8 cellular contexts compared by ENCODE assay signal in the genomic region with DNA sequence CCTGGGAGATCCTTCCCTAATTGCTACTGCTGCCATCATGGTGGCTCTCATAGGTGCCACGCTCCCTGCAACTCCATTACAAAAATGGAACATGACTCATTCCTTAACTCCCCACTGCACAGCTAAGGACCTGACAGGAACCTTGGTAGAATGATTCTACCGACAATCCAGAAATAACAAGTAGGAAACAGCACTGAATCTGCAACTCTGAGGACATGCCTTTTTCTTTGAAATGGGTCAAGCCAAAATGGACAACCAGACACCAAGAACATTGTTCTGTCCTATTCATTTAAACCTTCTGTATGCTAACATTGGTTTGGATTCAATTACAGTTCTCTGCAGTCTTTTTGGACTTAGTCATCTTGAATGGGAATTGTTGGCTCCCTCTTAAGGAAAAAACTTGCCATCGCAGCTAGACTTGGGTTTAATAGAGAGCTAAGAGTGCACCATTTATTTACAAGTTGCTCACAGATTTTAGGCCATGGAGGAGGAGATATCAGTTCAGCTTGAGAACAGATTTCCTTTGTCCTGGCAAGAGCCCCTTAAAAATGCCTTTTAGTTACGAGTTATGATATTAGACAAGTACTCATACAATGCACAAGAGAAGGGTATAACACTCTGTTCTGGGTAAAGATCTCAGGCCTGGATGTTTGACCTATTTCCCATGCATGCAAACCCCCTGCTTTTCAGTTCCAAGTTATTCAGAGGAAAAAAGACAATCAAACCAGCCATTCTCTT. TPM values are rescaled to one million over a fixed set of nuclear protein-coding genes. Genes with fewer than 3 reads are reported as not detected.
A peak's percentile ranks its signal among the peaks of the same experiment; 100 is the strongest.
DNase-seq lines count a peak whose midpoint lies in the region; ATAC-seq, FAIRE-seq and TF ChIP-seq lines count a peak whose summit lies in the region.

No MANE protein-coding gene starts in this region.

- H3K27ac Mint-ChIP-seq in mesothelial cell of epicardium: no peak overlapping the region

- no peak overlapping the region for H3K4me3 Mint-ChIP-seq in mesothelial cell of epicardium

- no peaks in the 10 kb centered on the region for H3K36me3 Mint-ChIP-seq in mesothelial cell of epicardium

- ATAC-seq in GM21529 (IDR thresholded peaks at IDR 0.05; ENCODE audit: unreplicated experiment): no peak
- no peak for ATAC-seq in HG03378 (IDR thresholded peaks at IDR 0.05; ENCODE audit: unreplicated experiment)

- H3K4me1 ChIP-seq in BE2C (no peaks in the 10 kb centered on the region), sigmoid colon (peaks cover 0 to 15% (median 0%) of the 10 kb centered on the region in 4 donors)

- H3K27ac ChIP-seq in coronary artery: peak overlapping the region in 1 of 2 donors; percentile 5
- no peak overlapping the region for H3K27ac ChIP-seq in sigmoid colon

- intact Hi-C loops in sigmoid colon (cut with DNase I): no loop called here

- H3K4me3 ChIP-seq in BE2C (ENCODE audit: low read depth, low read length) (no peak overlapping the region), coronary artery (no peak overlapping the region), sigmoid colon (no peak overlapping the region)

- WGBS in sigmoid colon, 2 donors: 54 to 59% methylated on average over 4 of the region's 4 CpGs

- H3K9me3 ChIP-seq in BE2C (no peaks in the 10 kb centered on the region), sigmoid colon (no peaks in the 10 kb centered on the region)

- no peak for TF ChIP-seq EP300 in sigmoid colon (IDR thresholded peaks at IDR 0.05)

- no peak for DNase-seq in BE2C
- DNase-seq in GM12892 (ENCODE audit: insufficient read length): no peak
- DNase-seq in NCI-H82 treated with DMSO at 0.1 percent for 48 hours (lab: John Stamatoyannopoulos, UW; ENCODE audit: unreplicated experiment): peak; percentile 6
- DNase-seq in coronary artery (ENCODE audit: low spot score): no peak
- no peak for DNase-seq in mesothelial cell of epicardium (ENCODE audit: low spot score in 2 of 2, unreplicated experiment in 2 of 2)
- DNase-seq in sigmoid colon: no peak

- H3K4me1 Mint-ChIP-seq in mesothelial cell of epicardium: peaks cover 2% of the 10 kb centered on the region

- no peaks in the 10 kb centered on the region for H3K27me3 ChIP-seq in BE2C
- H3K27me3 ChIP-seq in sigmoid colon: peaks cover 0 to 7% (median 0%) of the 10 kb centered on the region in 3 donors

- TF ChIP-seq CTCF in BE2C (IDR thresholded peaks at IDR 0.05; ENCODE audit: low read depth, low read length): peak; percentile 55
- peak; percentile 57 for TF ChIP-seq CTCF in coronary artery (IDR thresholded peaks at IDR 0.05)
- TF ChIP-seq CTCF in mesothelial cell of epicardium (IDR thresholded peaks at IDR 0.05; ENCODE audit: unreplicated experiment): peak; percentile 41
- peak in 1 of 4 experiments; percentile 34 for TF ChIP-seq CTCF in sigmoid colon (IDR thresholded peaks at IDR 0.05)

- TF ChIP-seq POLR2A in GM12892 (IDR thresholded peaks at IDR 0.05; ENCODE audit: low read depth, low read length): peak; percentile 29; the same call in 1 of the 2 replicates
- TF ChIP-seq POLR2A in sigmoid colon (IDR thresholded peaks at IDR 0.05): no peak

- H3K36me3 ChIP-seq in BE2C (no peaks in the 10 kb centered on the region), sigmoid colon (no peaks in the 10 kb centered on the region)

- H3K27me3 Mint-ChIP-seq in mesothelial cell of epicardium (ENCODE audit: low read depth): peaks cover 23% of the 10 kb centered on the region

- FAIRE-seq in GM12892 (lab: Jason Lieb, UNC): peak; percentile 88

- no peaks in the 10 kb centered on the region for H3K9me3 Mint-ChIP-seq in mesothelial cell of epicardium

RNA-seq across cellular contexts. Expression of gene NSRP1, which starts 20.9 kb away (rescaled TPM):
- 16.4 TPM for polyA plus RNA-seq in BE2C (2012; ENCODE audit: insufficient read depth, insufficient read length, low read depth)
- 33.6 TPM for polyA plus RNA-seq in GM12892 (2012; ENCODE audit: missing spikeins)
- 27.9 to 32.7 TPM (median 30.2 TPM) in 3 replicates for total RNA-seq in mesothelial cell of epicardium
- 10 to 100 TPM; 30.4 to 47.6 (median 41.6) TPM for total RNA-seq in sigmoid colon
- 10 to 100 TPM; 18.0 to 23.5 (median 22.2) TPM for polyA plus RNA-seq in sigmoid colon
